Comparison of ENCODE assay signal across 9 cellular contexts in genomic region chr11:120335928-120336640, GRCh38. TPM values are rescaled to one million over a fixed set of nuclear protein-coding genes. Genes with fewer than 3 reads are reported as not detected.
A peak's percentile ranks its signal among the peaks of the same experiment; 100 is the strongest.
DNase-seq lines count a peak whose midpoint lies in the region; ATAC-seq, FAIRE-seq and TF ChIP-seq lines count a peak whose summit lies in the region.
"Had no signal": no experiment of that assay in that cellular context is flagged by ENCODE, and none has a peak within 500 bp of the region (broad histone marks: within the 10 kb centered on the region; RNA-seq: fewer than 3 reads in every experiment).

A gene with protein sequence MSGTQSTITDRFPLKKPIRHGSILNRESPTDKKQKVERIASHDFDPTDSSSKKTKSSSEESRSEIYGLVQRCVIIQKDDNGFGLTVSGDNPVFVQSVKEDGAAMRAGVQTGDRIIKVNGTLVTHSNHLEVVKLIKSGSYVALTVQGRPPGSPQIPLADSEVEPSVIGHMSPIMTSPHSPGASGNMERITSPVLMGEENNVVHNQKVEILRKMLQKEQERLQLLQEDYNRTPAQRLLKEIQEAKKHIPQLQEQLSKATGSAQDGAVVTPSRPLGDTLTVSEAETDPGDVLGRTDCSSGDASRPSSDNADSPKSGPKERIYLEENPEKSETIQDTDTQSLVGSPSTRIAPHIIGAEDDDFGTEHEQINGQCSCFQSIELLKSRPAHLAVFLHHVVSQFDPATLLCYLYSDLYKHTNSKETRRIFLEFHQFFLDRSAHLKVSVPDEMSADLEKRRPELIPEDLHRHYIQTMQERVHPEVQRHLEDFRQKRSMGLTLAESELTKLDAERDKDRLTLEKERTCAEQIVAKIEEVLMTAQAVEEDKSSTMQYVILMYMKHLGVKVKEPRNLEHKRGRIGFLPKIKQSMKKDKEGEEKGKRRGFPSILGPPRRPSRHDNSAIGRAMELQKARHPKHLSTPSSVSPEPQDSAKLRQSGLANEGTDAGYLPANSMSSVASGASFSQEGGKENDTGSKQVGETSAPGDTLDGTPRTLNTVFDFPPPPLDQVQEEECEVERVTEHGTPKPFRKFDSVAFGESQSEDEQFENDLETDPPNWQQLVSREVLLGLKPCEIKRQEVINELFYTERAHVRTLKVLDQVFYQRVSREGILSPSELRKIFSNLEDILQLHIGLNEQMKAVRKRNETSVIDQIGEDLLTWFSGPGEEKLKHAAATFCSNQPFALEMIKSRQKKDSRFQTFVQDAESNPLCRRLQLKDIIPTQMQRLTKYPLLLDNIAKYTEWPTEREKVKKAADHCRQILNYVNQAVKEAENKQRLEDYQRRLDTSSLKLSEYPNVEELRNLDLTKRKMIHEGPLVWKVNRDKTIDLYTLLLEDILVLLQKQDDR (N-terminal part only) (plus strand): TSS chr11:120336413. CDS start chr11:120337244, 831 bp downstream.

- no peaks in the 10 kb centered on the region for H3K36me3 ChIP-seq in keratinocyte (ENCODE audit: control insufficient read depth in 2 of 2, extremely low read depth in 1 of 2, insufficient read depth in 2 of 2, low read length in 2 of 2)

- no peak for FAIRE-seq in keratinocyte (lab: Jason Lieb, UNC)
- FAIRE-seq: A204.1 had no signal

- no peaks in the 10 kb centered on the region for H3K9me3 ChIP-seq in keratinocyte (ENCODE audit: control insufficient read depth, low read depth, low read length)

- H4K20me1 ChIP-seq in keratinocyte (ENCODE audit: control insufficient read depth, extremely low read depth, insufficient read depth, low read length), result peaks cover 12% of the 10 kb centered on the region

- TF ChIP-seq CTCF in keratinocyte (optimal IDR thresholded peaks at IDR 0.05 in 1 of 3, IDR thresholded peaks at IDR 0.05 in 1 of 3, conservative IDR thresholded peaks at IDR 0.05 in 1 of 3; ENCODE audit: extremely low read depth in 1 of 3, insufficient read depth in 2 of 3, low read length in 3 of 3), result peak in 2 of 3 experiments; percentile 26 to 59

- ATAC-seq in HG03025 (IDR thresholded peaks at IDR 0.05; ENCODE audit: low FRiP score, unreplicated experiment), result peak; percentile 69

- H3K27ac ChIP-seq in keratinocyte (ENCODE audit: control insufficient read depth, insufficient read depth, low read length), result peak within 1 kb of the TSS; percentile 86

- H3K9ac ChIP-seq in keratinocyte (ENCODE audit: control insufficient read depth, extremely low read depth, insufficient read depth, low read length), result peak within 1 kb of the TSS; percentile 93

- no peaks in the 10 kb centered on the region for H3K9me1 ChIP-seq in keratinocyte (ENCODE audit: control insufficient read depth, extremely low read depth, insufficient read depth, low read length)

- peaks cover 61% of the 10 kb centered on the region for H3K4me1 ChIP-seq in keratinocyte (ENCODE audit: control insufficient read depth, extremely low read depth, insufficient read depth, low read length)

- peak within 1 kb of the TSS; percentile 92 to 98 (median 98) for H3K4me3 ChIP-seq in keratinocyte (ENCODE audit: control insufficient read depth in 2 of 3, extremely low read depth in 1 of 3, insufficient read depth in 2 of 3, low read depth in 1 of 3, low read length in 3 of 3)

- peaks cover 35% of the 10 kb centered on the region for H3K79me2 ChIP-seq in keratinocyte (ENCODE audit: control insufficient read depth, insufficient read depth, low read length)

- DNase-seq in NCI-H1694 treated with DMSO at 0.1 percent for 48 hours (lab: John Stamatoyannopoulos, UW) (peak; percentile 28), NCI-H1694 (lab: John Stamatoyannopoulos, UW) (no peak), NCI-H2196 treated with DMSO at 0.1 percent for 48 hours (lab: John Stamatoyannopoulos, UW; ENCODE audit: unreplicated experiment) (peak; percentile 93), cerebellar cortex (ENCODE audit: low spot score) (peak; percentile 91), keratinocyte (ENCODE audit: low read depth, low spot score) (no peak)
- peak; percentile 83 for DNase-seq in activated CD4-positive, CD25-positive, alpha-beta regulatory T cell treated with anti-CD3 and anti-CD28 coated beads, Interleukin-2, amount 50 U/mL, for 72 hours
- DNase-seq in stimulated activated CD4-positive, alpha-beta T cell treated with anti-CD3 and anti-CD28 coated beads, Interleukin-12 subunit alpha, Interleukin-12 subunit beta, amount 100 ng/mL, for 4 hours, result peak; percentile 82

- no peaks in the 10 kb centered on the region for H3K27me3 ChIP-seq in keratinocyte (ENCODE audit: control insufficient read depth, extremely low read depth, insufficient read depth, low read length)

- peak within 1 kb of the TSS; percentile 87 for H2AFZ ChIP-seq in keratinocyte (ENCODE audit: control insufficient read depth, low read length)

- dilution Hi-C loops in keratinocyte (cut with MboI; ENCODE audit: extremely low pct_ligation_motif_present, low sequenced_read_pairs), result no loop called here

- H3K4me2 ChIP-seq in keratinocyte (ENCODE audit: control insufficient read depth, extremely low read depth, insufficient read depth, low read depth, low read length), result peak within 1 kb of the TSS; percentile 100

RNA-seq across cellular contexts. Expression of the gene that starts here (rescaled TPM):
- polyA plus RNA-seq in keratinocyte, result 22.1 to 28.8 TPM (median 25.3 TPM) in 3 replicates
- polyA plus RNA-seq in keratinocyte (2011; ENCODE audit: low read depth), result 60.7 TPM
- polyA plus RNA-seq in keratinocyte (2011; cell fraction: cytosol; rRNA removed), result 19.6 and 29.9 TPM in 2 replicates
- 32.0 and 36.7 TPM in 2 replicates for polyA plus RNA-seq in keratinocyte (2011; cell fraction: nucleus; rRNA removed)
- 23.3 and 31.8 TPM in 2 replicates for polyA plus RNA-seq in keratinocyte (2012; ENCODE audit: low replicate concordance)
- polyA minus RNA-seq in keratinocyte, result 31.0 to 127 TPM (median 68.3 TPM) in 3 replicates
- polyA minus RNA-seq in keratinocyte (2011; cell fraction: cytosol; rRNA and poly(A)+ RNA removed), result 47.2 TPM
- 61.3 and 130 TPM in 2 replicates for polyA minus RNA-seq in keratinocyte (2011; cell fraction: nucleus; rRNA and poly(A)+ RNA removed)

Comparison
In these comparisons a context has a peak if more than half of its experiments do, and no peak if none do; other contexts are left out.
1. DNase-seq: peak in NCI-H1694 treated with DMSO at 0.1 percent for 48 hours (single experiment), NCI-H2196 treated with DMSO at 0.1 percent for 48 hours (single experiment), activated CD4-positive, CD25-positive, alpha-beta regulatory T cell treated with anti-CD3 and anti-CD28 coated beads, Interleukin-2, amount 50 U/mL, for 72 hours (single experiment), cerebellar cortex (single experiment) and stimulated activated CD4-positive, alpha-beta T cell treated with anti-CD3 and anti-CD28 coated beads, Interleukin-12 subunit alpha, Interleukin-12 subunit beta, amount 100 ng/mL, for 4 hours (single experiment); none in NCI-H1694 (single experiment) and keratinocyte (single experiment).